In the genomic region with DNA sequence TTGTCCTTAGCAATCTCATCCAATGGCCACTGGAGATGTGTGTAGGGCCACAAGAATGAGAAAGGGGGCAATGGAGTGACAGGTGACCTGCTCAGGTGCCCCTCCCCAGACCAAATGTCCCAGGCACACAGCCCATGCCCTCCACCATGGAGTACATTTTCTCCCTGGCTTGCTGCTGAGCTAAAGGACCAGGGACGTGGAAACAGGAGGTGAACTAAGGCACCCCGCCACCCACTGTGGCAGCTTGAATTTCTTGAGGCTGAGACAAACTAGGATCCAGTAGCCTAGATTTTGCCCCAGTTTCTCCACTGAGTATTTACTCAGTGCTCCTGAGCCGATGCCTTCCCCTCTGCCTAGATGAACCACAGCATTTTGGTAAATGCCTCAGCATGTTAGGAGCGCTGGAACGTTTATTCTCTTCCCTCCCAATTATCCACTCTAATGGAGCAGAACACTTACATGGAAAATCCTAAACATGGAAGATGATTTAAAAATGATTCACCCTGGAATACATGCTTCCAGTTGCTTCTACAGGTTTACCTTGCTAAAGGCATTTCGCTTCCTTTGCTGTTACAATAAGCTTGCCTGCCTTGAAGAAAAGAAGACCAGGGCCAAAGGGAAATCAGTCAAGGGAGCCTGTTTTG, we compare ENCODE assay signal across 15 cellular contexts.
A peak's percentile ranks its signal among the peaks of the same experiment; 100 is the strongest.
DNase-seq lines count a peak whose midpoint lies in the region; ATAC-seq and TF ChIP-seq lines count a peak whose summit lies in the region.
"Had no signal": no experiment of that assay in that cellular context is flagged by ENCODE, and none has a peak within 500 bp of the region (broad histone marks: within the 10 kb centered on the region; RNA-seq: fewer than 3 reads in every experiment).

No MANE protein-coding gene starts in this region.

- H3K27ac ChIP-seq in DND-41 (ENCODE audit: low read length): peak overlapping the region; percentile 73

- peak overlapping the region in 3 of 5 experiments; percentile 53 to 96 (median 93) for H3K27ac Mint-ChIP-seq in brain
- H3K27ac Mint-ChIP-seq in stimulated activated naive B cell treated with anti-CD40 and anti-IgM and Interleukin-4, amounts not matched to agents 10 μg/mL and 1 μg/mL and 100 μg/mL, for 72 hours: peak overlapping the region; percentile 81
- H3K27ac Mint-ChIP-seq: natural killer cell treated with Interleukin-12 subunit alpha and Interleukin-12 subunit beta and Interleukin-15 and Interleukin-18, amount 100 ng/mL, for 72 hours had no signal

- peaks cover 22% of the 10 kb centered on the region for H3K4me1 ChIP-seq in DND-41 (ENCODE audit: insufficient read depth, low read length)

- no peaks in the 10 kb centered on the region for H3K9me3 ChIP-seq in DND-41 (ENCODE audit: insufficient read depth, low read length, severe bottlenecking)

- no peaks in the 10 kb centered on the region for H3K36me3 Mint-ChIP-seq in brain
- peaks cover 3 to 5% of the 10 kb centered on the region in 2 donors for H3K36me3 Mint-ChIP-seq in stimulated activated naive B cell treated with anti-CD40 and anti-IgM and Interleukin-4, amounts not matched to agents 10 μg/mL and 1 μg/mL and 100 μg/mL, for 72 hours
- H3K36me3 Mint-ChIP-seq: natural killer cell treated with Interleukin-12 subunit alpha and Interleukin-12 subunit beta and Interleukin-15 and Interleukin-18, amount 100 ng/mL, for 72 hours had no signal

- H3K4me2 ChIP-seq in DND-41 (ENCODE audit: insufficient read depth, low read length): peak overlapping the region; percentile 23; the same call in 1 of the 2 replicates

- H2AFZ ChIP-seq in DND-41 (ENCODE audit: low read depth, low read length): peak overlapping the region; percentile 57; the same call in 1 of the 2 replicates

- no peak overlapping the region for H3K4me3 ChIP-seq in DND-41 (ENCODE audit: low read depth in 1 of 2, low read length in 2 of 2)

- no peaks in the 10 kb centered on the region for H4K20me1 ChIP-seq in DND-41 (ENCODE audit: insufficient read depth, low read length)

- ATAC-seq in DND-41 (ENCODE audit: insufficient read depth, low read depth) (peak; percentile 6; the same call in 1 of the 3 replicates), GM21515 (IDR thresholded peaks at IDR 0.05; ENCODE audit: unreplicated experiment) (no peak), GM18519 (IDR thresholded peaks at IDR 0.05; ENCODE audit: low FRiP score, unreplicated experiment) (no peak), GM21526 (IDR thresholded peaks at IDR 0.05; ENCODE audit: low FRiP score, unreplicated experiment) (no peak), HG03175 (IDR thresholded peaks at IDR 0.05; ENCODE audit: unreplicated experiment) (no peak)
- peak in 1 of 2 donors; percentile 16 for ATAC-seq in stimulated activated naive B cell treated with anti-CD40 and anti-IgM and Interleukin-4, amounts not matched to agents 10 μg/mL and 1 μg/mL and 100 μg/mL, for 72 hours (replicated peaks)
- ATAC-seq: natural killer cell treated with Interleukin-12 subunit alpha and Interleukin-12 subunit beta and Interleukin-15 and Interleukin-18, amount 100 ng/mL, for 72 hours; Right ventricle myocardium inferior had no signal

- H3K27me3 ChIP-seq in DND-41 (ENCODE audit: insufficient read depth, low read length, poor library complexity): no peaks in the 10 kb centered on the region

- no peaks in the 10 kb centered on the region for H3K79me2 ChIP-seq in DND-41 (ENCODE audit: insufficient read depth, low read length)

- DNase-seq in DND-41: no peak
- peak; percentile 30 for DNase-seq in myocyte (ENCODE audit: low read depth)
- no peak for DNase-seq in stimulated activated naive B cell treated with anti-CD40 and anti-IgM and Interleukin-4, amounts not matched to agents 10 μg/mL and 1 μg/mL and 100 μg/mL, for 72 hours
- DNase-seq: activated CD4-positive, CD25-positive, alpha-beta regulatory T cell treated with anti-CD3 and anti-CD28 coated beads, Interleukin-2, amount 50 U/mL, for 72 hours; amygdala; foreskin fibroblast; NCI-H1694 had no signal

- H3K4me3 Mint-ChIP-seq in brain: no peak overlapping the region
- H3K4me3 Mint-ChIP-seq in stimulated activated naive B cell treated with anti-CD40 and anti-IgM and Interleukin-4, amounts not matched to agents 10 μg/mL and 1 μg/mL and 100 μg/mL, for 72 hours: no peak overlapping the region
- H3K4me3 Mint-ChIP-seq: natural killer cell treated with Interleukin-12 subunit alpha and Interleukin-12 subunit beta and Interleukin-15 and Interleukin-18, amount 100 ng/mL, for 72 hours; T-helper 1 cell treated with Interleukin-12 subunit alpha and Interleukin-12 subunit beta and Interleukin-4 antibody, amounts not matched to agents 30 μg/mL and 1 μg/mL, for 36 hours had no signal

- peaks cover 91% of the 10 kb centered on the region for H3K4me1 Mint-ChIP-seq in brain
- H3K4me1 Mint-ChIP-seq in stimulated activated naive B cell treated with anti-CD40 and anti-IgM and Interleukin-4, amounts not matched to agents 10 μg/mL and 1 μg/mL and 100 μg/mL, for 72 hours: peaks cover 33 to 45% of the 10 kb centered on the region in 2 donors

- H3K9me3 Mint-ChIP-seq in brain: peaks cover 0 to 5% (median 0%) of the 10 kb centered on the region in 5 experiments
- peaks cover 0 to 2% of the 10 kb centered on the region in 2 donors for H3K9me3 Mint-ChIP-seq in stimulated activated naive B cell treated with anti-CD40 and anti-IgM and Interleukin-4, amounts not matched to agents 10 μg/mL and 1 μg/mL and 100 μg/mL, for 72 hours
- H3K9me3 Mint-ChIP-seq: natural killer cell treated with Interleukin-12 subunit alpha and Interleukin-12 subunit beta and Interleukin-15 and Interleukin-18, amount 100 ng/mL, for 72 hours; T-helper 1 cell treated with Interleukin-12 subunit alpha and Interleukin-12 subunit beta and Interleukin-4 antibody, amounts not matched to agents 30 μg/mL and 1 μg/mL, for 36 hours had no signal

- H3K27me3 Mint-ChIP-seq in brain: no peaks in the 10 kb centered on the region
- H3K27me3 Mint-ChIP-seq in stimulated activated naive B cell treated with anti-CD40 and anti-IgM and Interleukin-4, amounts not matched to agents 10 μg/mL and 1 μg/mL and 100 μg/mL, for 72 hours: peaks cover 0 to 9% of the 10 kb centered on the region in 2 donors
- H3K27me3 Mint-ChIP-seq: natural killer cell treated with Interleukin-12 subunit alpha and Interleukin-12 subunit beta and Interleukin-15 and Interleukin-18, amount 100 ng/mL, for 72 hours had no signal

- H3K9ac ChIP-seq in DND-41 (ENCODE audit: low read depth, low read length): peak overlapping the region; percentile 14; the same call in 1 of the 2 replicates

- H3K36me3 ChIP-seq in DND-41 (ENCODE audit: insufficient read depth, low read length): no peaks in the 10 kb centered on the region

- TF ChIP-seq CTCF in DND-41 (IDR thresholded peaks at IDR 0.05; ENCODE audit: borderline replicate concordance, extremely low read depth, low read length, poor library complexity, severe bottlenecking) (no peak), brain (conservative IDR thresholded peaks at IDR 0.05) (no peak)
